Comparison of ENCODE assay signal across 1 cellular context in the genomic region with DNA sequence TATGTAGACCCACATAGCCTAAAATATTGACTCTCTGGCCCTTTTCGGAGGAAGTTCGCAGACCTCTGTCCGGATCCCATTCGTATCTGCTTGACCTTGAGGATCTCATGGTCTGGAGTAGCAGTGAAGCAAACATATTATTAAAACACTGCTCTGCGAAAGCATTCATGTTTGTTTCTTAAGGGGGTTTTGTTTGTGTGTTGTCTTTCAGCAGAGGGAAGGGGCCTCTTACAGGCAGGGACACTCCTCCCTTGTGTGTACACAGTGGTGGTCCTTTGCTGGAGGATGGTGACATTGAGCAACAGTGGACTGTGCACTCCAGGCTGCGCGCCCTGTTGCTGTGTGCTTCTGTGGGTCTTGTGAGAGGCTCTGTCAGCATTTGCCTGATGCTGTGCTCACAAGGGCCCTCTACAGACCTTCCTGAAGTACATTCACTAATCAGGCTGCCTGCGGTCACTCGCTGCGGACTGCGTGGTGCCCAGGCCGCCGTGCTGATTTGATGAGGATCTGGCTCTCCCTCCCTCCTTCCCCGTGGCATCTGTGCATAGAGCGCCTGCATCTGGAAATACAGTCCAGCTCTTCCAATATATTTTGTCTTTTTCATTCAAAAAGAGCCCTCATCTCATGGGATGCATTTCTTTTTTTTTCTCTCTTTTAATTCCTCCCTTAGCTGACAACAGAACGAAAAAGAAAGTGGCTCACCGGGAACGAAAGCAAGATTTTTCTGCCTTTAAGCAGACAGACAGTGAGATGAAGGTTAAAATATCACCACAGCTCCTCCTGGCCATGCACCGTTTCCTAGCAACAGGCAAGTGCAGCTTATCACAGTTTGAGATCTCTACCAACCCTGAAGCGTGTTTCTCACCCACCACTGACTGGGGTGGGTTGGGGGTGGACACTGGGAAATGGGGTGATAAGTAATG.
TF ChIP-seq lines count a peak whose summit lies in the region.

No MANE protein-coding gene starts in this region.

TF ChIP-seq in HepG2, 621 proteins besides CTCF, POLR2A, EP300 and RAD21 (continued from another document and continues in another):
- TF ChIP-seq, protein P1, sequence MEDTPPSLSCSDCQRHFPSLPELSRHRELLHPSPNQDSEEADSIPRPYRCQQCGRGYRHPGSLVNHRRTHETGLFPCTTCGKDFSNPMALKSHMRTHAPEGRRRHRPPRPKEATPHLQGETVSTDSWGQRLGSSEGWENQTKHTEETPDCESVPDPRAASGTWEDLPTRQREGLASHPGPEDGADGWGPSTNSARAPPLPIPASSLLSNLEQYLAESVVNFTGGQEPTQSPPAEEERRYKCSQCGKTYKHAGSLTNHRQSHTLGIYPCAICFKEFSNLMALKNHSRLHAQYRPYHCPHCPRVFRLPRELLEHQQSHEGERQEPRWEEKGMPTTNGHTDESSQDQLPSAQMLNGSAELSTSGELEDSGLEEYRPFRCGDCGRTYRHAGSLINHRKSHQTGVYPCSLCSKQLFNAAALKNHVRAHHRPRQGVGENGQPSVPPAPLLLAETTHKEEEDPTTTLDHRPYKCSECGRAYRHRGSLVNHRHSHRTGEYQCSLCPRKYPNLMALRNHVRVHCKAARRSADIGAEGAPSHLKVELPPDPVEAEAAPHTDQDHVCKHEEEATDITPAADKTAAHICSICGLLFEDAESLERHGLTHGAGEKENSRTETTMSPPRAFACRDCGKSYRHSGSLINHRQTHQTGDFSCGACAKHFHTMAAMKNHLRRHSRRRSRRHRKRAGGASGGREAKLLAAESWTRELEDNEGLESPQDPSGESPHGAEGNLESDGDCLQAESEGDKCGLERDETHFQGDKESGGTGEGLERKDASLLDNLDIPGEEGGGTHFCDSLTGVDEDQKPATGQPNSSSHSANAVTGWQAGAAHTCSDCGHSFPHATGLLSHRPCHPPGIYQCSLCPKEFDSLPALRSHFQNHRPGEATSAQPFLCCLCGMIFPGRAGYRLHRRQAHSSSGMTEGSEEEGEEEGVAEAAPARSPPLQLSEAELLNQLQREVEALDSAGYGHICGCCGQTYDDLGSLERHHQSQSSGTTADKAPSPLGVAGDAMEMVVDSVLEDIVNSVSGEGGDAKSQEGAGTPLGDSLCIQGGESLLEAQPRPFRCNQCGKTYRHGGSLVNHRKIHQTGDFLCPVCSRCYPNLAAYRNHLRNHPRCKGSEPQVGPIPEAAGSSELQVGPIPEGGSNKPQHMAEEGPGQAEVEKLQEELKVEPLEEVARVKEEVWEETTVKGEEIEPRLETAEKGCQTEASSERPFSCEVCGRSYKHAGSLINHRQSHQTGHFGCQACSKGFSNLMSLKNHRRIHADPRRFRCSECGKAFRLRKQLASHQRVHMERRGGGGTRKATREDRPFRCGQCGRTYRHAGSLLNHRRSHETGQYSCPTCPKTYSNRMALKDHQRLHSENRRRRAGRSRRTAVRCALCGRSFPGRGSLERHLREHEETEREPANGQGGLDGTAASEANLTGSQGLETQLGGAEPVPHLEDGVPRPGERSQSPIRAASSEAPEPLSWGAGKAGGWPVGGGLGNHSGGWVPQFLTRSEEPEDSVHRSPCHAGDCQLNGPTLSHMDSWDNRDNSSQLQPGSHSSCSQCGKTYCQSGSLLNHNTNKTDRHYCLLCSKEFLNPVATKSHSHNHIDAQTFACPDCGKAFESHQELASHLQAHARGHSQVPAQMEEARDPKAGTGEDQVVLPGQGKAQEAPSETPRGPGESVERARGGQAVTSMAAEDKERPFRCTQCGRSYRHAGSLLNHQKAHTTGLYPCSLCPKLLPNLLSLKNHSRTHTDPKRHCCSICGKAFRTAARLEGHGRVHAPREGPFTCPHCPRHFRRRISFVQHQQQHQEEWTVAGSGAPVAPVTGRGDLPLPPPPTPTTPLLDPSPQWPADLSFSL (CRISPR knock-in tag; IDR thresholded peaks at IDR 0.05) = peak; percentile 85; the same call in 1 of the 2 replicates
- peak; percentile 82 for TF ChIP-seq ZNF205 (CRISPR knock-in tag; IDR thresholded peaks at IDR 0.05)
- TF ChIP-seq, protein P2, sequence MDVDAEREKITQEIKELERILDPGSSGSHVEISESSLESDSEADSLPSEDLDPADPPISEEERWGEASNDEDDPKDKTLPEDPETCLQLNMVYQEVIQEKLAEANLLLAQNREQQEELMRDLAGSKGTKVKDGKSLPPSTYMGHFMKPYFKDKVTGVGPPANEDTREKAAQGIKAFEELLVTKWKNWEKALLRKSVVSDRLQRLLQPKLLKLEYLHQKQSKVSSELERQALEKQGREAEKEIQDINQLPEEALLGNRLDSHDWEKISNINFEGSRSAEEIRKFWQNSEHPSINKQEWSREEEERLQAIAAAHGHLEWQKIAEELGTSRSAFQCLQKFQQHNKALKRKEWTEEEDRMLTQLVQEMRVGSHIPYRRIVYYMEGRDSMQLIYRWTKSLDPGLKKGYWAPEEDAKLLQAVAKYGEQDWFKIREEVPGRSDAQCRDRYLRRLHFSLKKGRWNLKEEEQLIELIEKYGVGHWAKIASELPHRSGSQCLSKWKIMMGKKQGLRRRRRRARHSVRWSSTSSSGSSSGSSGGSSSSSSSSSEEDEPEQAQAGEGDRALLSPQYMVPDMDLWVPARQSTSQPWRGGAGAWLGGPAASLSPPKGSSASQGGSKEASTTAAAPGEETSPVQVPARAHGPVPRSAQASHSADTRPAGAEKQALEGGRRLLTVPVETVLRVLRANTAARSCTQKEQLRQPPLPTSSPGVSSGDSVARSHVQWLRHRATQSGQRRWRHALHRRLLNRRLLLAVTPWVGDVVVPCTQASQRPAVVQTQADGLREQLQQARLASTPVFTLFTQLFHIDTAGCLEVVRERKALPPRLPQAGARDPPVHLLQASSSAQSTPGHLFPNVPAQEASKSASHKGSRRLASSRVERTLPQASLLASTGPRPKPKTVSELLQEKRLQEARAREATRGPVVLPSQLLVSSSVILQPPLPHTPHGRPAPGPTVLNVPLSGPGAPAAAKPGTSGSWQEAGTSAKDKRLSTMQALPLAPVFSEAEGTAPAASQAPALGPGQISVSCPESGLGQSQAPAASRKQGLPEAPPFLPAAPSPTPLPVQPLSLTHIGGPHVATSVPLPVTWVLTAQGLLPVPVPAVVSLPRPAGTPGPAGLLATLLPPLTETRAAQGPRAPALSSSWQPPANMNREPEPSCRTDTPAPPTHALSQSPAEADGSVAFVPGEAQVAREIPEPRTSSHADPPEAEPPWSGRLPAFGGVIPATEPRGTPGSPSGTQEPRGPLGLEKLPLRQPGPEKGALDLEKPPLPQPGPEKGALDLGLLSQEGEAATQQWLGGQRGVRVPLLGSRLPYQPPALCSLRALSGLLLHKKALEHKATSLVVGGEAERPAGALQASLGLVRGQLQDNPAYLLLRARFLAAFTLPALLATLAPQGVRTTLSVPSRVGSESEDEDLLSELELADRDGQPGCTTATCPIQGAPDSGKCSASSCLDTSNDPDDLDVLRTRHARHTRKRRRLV (CRISPR knock-in tag; IDR thresholded peaks at IDR 0.05) = no peak
- TF ChIP-seq, protein P3, sequence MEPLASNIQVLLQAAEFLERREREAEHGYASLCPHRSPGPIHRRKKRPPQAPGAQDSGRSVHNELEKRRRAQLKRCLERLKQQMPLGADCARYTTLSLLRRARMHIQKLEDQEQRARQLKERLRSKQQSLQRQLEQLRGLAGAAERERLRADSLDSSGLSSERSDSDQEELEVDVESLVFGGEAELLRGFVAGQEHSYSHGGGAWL (CRISPR knock-in tag; IDR thresholded peaks at IDR 0.05) = 0 out of 2 replicates have a peak, but pooled peaks have one; percentile 76
- TF ChIP-seq KLF12 (CRISPR knock-in tag; IDR thresholded peaks at IDR 0.05; ENCODE audit: borderline replicate concordance) = peak; percentile 74; the same call in 1 of the 2 replicates
- TF ChIP-seq, protein P4, sequence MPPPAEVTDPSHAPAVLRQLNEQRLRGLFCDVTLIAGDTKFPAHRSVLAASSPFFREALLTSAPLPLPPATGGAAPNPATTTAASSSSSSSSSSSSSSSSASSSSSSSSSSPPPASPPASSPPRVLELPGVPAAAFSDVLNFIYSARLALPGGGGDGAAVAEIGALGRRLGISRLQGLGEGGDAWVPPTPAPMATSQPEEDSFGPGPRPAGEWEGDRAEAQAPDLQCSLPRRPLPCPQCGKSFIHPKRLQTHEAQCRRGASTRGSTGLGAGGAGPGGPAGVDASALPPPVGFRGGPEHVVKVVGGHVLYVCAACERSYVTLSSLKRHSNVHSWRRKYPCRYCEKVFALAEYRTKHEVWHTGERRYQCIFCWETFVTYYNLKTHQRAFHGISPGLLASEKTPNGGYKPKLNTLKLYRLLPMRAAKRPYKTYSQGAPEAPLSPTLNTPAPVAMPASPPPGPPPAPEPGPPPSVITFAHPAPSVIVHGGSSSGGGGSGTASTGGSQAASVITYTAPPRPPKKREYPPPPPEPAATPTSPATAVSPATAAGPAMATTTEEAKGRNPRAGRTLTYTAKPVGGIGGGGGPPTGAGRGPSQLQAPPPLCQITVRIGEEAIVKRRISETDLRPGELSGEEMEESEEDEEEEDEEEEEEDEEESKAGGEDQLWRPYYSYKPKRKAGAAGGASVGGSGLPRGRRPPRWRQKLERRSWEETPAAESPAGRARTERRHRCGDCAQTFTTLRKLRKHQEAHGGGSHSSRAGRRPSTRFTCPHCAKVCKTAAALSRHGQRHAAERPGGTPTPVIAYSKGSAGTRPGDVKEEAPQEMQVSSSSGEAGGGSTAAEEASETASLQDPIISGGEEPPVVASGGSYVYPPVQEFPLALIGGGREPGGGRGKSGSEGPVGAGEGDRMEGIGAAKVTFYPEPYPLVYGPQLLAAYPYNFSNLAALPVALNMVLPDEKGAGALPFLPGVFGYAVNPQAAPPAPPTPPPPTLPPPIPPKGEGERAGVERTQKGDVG (CRISPR knock-in tag; IDR thresholded peaks at IDR 0.05; ENCODE audit: borderline replicate concordance) = peak; percentile 49; the same call in 1 of the 2 replicates
- TF ChIP-seq, protein P5, sequence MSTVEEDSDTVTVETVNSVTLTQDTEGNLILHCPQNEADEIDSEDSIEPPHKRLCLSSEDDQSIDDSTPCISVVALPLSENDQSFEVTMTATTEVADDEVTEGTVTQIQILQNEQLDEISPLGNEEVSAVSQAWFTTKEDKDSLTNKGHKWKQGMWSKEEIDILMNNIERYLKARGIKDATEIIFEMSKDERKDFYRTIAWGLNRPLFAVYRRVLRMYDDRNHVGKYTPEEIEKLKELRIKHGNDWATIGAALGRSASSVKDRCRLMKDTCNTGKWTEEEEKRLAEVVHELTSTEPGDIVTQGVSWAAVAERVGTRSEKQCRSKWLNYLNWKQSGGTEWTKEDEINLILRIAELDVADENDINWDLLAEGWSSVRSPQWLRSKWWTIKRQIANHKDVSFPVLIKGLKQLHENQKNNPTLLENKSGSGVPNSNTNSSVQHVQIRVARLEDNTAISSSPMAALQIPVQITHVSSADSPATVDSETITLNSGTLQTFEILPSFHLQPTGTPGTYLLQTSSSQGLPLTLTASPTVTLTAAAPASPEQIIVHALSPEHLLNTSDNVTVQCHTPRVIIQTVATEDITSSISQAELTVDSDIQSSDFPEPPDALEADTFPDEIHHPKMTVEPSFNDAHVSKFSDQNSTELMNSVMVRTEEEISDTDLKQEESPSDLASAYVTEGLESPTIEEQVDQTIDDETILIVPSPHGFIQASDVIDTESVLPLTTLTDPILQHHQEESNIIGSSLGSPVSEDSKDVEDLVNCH (CRISPR knock-in tag; IDR thresholded peaks at IDR 0.05) = no peak
- TF ChIP-seq, protein P6, sequence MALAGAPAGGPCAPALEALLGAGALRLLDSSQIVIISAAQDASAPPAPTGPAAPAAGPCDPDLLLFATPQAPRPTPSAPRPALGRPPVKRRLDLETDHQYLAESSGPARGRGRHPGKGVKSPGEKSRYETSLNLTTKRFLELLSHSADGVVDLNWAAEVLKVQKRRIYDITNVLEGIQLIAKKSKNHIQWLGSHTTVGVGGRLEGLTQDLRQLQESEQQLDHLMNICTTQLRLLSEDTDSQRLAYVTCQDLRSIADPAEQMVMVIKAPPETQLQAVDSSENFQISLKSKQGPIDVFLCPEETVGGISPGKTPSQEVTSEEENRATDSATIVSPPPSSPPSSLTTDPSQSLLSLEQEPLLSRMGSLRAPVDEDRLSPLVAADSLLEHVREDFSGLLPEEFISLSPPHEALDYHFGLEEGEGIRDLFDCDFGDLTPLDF (CRISPR knock-in tag; IDR thresholded peaks at IDR 0.05) = peak; percentile 85; the same call in 1 of the 2 replicates
- peak; percentile 89 for TF ChIP-seq SPEN (CRISPR knock-in tag; IDR thresholded peaks at IDR 0.05; ENCODE audit: low read depth)
- TF ChIP-seq, protein P7, sequence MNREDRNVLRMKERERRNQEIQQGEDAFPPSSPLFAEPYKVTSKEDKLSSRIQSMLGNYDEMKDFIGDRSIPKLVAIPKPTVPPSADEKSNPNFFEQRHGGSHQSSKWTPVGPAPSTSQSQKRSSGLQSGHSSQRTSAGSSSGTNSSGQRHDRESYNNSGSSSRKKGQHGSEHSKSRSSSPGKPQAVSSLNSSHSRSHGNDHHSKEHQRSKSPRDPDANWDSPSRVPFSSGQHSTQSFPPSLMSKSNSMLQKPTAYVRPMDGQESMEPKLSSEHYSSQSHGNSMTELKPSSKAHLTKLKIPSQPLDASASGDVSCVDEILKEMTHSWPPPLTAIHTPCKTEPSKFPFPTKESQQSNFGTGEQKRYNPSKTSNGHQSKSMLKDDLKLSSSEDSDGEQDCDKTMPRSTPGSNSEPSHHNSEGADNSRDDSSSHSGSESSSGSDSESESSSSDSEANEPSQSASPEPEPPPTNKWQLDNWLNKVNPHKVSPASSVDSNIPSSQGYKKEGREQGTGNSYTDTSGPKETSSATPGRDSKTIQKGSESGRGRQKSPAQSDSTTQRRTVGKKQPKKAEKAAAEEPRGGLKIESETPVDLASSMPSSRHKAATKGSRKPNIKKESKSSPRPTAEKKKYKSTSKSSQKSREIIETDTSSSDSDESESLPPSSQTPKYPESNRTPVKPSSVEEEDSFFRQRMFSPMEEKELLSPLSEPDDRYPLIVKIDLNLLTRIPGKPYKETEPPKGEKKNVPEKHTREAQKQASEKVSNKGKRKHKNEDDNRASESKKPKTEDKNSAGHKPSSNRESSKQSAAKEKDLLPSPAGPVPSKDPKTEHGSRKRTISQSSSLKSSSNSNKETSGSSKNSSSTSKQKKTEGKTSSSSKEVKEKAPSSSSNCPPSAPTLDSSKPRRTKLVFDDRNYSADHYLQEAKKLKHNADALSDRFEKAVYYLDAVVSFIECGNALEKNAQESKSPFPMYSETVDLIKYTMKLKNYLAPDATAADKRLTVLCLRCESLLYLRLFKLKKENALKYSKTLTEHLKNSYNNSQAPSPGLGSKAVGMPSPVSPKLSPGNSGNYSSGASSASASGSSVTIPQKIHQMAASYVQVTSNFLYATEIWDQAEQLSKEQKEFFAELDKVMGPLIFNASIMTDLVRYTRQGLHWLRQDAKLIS (CRISPR knock-in tag; IDR thresholded peaks at IDR 0.05) = no peak
- TF ChIP-seq RBM22 (optimal IDR thresholded peaks at IDR 0.05; ENCODE audit: low read length) = peak; percentile 24
- TF ChIP-seq ADNP (CRISPR knock-in tag; IDR thresholded peaks at IDR 0.05) = no peak
- peak; percentile 82; the same call in 1 of the 2 replicates for TF ChIP-seq BORCS8-MEF2B (CRISPR knock-in tag; IDR thresholded peaks at IDR 0.05)
- no peak for TF ChIP-seq PAF1 (CRISPR knock-in tag; IDR thresholded peaks at IDR 0.05)
- TF ChIP-seq, protein P8, sequence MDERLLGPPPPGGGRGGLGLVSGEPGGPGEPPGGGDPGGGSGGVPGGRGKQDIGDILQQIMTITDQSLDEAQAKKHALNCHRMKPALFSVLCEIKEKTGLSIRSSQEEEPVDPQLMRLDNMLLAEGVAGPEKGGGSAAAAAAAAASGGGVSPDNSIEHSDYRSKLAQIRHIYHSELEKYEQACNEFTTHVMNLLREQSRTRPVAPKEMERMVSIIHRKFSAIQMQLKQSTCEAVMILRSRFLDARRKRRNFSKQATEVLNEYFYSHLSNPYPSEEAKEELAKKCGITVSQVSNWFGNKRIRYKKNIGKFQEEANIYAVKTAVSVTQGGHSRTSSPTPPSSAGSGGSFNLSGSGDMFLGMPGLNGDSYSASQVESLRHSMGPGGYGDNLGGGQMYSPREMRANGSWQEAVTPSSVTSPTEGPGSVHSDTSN (CRISPR knock-in tag; IDR thresholded peaks at IDR 0.05) = no peak
- TF ChIP-seq SRSF9 (IDR thresholded peaks at IDR 0.05; ENCODE audit: borderline replicate concordance, insufficient read depth, low read depth, low read length, poor library complexity, severe bottlenecking) = no peak
- peak; percentile 90; the same call in 1 of the 2 replicates for TF ChIP-seq KLF11 (CRISPR knock-in tag; IDR thresholded peaks at IDR 0.05)
- peak; percentile 98 for TF ChIP-seq ZNF331 (CRISPR knock-in tag; IDR thresholded peaks at IDR 0.05)
